ENCODE assay signal across 3 cellular contexts in the genomic region with DNA sequence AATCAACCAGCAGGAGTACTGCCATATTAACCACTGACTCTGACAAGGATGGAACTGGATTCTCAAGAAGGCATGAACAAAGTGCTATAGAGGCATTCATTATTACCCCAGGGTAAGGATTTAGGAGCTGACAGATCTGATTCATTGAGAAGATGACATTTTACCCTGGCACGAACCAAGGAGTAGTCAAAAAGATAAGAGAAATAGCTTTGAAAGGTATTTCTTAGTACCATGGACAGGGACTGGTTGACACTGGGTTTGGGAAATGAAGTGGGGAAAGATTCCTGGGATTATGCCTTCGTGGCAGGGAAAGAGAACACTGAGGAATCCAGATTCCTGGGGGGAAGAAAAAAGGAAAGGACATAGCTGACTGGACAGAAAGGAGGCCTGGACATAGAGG.
TF ChIP-seq lines count a peak whose summit lies in the region.

No MANE protein-coding gene starts in this region.

TF ChIP-seq in SK-N-SH, 30 proteins besides CTCF, POLR2A, EP300 and RAD21 (continued from another document):
- TF ChIP-seq, protein P1, sequence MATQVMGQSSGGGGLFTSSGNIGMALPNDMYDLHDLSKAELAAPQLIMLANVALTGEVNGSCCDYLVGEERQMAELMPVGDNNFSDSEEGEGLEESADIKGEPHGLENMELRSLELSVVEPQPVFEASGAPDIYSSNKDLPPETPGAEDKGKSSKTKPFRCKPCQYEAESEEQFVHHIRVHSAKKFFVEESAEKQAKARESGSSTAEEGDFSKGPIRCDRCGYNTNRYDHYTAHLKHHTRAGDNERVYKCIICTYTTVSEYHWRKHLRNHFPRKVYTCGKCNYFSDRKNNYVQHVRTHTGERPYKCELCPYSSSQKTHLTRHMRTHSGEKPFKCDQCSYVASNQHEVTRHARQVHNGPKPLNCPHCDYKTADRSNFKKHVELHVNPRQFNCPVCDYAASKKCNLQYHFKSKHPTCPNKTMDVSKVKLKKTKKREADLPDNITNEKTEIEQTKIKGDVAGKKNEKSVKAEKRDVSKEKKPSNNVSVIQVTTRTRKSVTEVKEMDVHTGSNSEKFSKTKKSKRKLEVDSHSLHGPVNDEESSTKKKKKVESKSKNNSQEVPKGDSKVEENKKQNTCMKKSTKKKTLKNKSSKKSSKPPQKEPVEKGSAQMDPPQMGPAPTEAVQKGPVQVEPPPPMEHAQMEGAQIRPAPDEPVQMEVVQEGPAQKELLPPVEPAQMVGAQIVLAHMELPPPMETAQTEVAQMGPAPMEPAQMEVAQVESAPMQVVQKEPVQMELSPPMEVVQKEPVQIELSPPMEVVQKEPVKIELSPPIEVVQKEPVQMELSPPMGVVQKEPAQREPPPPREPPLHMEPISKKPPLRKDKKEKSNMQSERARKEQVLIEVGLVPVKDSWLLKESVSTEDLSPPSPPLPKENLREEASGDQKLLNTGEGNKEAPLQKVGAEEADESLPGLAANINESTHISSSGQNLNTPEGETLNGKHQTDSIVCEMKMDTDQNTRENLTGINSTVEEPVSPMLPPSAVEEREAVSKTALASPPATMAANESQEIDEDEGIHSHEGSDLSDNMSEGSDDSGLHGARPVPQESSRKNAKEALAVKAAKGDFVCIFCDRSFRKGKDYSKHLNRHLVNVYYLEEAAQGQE (IDR thresholded peaks at IDR 0.05; ENCODE audit: low read depth, low read length), result peak; percentile 90
TF ChIP-seq in SK-N-SH: peak in this region for 1.

TF ChIP-seq in SK-N-SH treated with all-trans-retinoic acid at 6 μM for 48 hours, 23 proteins besides CTCF, POLR2A, EP300 and RAD21 (continued from another document):
- TF ChIP-seq SNAI2 (CRISPR knock-in tag; IDR thresholded peaks at IDR 0.05), result no peak
- no peak for TF ChIP-seq GLIS3 (CRISPR knock-in tag; IDR thresholded peaks at IDR 0.05)
- TF ChIP-seq, protein P2, sequence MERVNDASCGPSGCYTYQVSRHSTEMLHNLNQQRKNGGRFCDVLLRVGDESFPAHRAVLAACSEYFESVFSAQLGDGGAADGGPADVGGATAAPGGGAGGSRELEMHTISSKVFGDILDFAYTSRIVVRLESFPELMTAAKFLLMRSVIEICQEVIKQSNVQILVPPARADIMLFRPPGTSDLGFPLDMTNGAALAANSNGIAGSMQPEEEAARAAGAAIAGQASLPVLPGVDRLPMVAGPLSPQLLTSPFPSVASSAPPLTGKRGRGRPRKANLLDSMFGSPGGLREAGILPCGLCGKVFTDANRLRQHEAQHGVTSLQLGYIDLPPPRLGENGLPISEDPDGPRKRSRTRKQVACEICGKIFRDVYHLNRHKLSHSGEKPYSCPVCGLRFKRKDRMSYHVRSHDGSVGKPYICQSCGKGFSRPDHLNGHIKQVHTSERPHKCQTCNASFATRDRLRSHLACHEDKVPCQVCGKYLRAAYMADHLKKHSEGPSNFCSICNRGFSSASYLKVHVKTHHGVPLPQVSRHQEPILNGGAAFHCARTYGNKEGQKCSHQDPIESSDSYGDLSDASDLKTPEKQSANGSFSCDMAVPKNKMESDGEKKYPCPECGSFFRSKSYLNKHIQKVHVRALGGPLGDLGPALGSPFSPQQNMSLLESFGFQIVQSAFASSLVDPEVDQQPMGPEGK (CRISPR knock-in tag; IDR thresholded peaks at IDR 0.05; ENCODE audit: borderline replicate concordance), result no peak
- TF ChIP-seq, protein P3, sequence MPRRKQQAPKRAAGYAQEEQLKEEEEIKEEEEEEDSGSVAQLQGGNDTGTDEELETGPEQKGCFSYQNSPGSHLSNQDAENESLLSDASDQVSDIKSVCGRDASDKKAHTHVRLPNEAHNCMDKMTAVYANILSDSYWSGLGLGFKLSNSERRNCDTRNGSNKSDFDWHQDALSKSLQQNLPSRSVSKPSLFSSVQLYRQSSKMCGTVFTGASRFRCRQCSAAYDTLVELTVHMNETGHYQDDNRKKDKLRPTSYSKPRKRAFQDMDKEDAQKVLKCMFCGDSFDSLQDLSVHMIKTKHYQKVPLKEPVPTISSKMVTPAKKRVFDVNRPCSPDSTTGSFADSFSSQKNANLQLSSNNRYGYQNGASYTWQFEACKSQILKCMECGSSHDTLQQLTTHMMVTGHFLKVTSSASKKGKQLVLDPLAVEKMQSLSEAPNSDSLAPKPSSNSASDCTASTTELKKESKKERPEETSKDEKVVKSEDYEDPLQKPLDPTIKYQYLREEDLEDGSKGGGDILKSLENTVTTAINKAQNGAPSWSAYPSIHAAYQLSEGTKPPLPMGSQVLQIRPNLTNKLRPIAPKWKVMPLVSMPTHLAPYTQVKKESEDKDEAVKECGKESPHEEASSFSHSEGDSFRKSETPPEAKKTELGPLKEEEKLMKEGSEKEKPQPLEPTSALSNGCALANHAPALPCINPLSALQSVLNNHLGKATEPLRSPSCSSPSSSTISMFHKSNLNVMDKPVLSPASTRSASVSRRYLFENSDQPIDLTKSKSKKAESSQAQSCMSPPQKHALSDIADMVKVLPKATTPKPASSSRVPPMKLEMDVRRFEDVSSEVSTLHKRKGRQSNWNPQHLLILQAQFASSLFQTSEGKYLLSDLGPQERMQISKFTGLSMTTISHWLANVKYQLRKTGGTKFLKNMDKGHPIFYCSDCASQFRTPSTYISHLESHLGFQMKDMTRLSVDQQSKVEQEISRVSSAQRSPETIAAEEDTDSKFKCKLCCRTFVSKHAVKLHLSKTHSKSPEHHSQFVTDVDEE (CRISPR knock-in tag; IDR thresholded peaks at IDR 0.05), result no peak
- TF ChIP-seq, protein P4, sequence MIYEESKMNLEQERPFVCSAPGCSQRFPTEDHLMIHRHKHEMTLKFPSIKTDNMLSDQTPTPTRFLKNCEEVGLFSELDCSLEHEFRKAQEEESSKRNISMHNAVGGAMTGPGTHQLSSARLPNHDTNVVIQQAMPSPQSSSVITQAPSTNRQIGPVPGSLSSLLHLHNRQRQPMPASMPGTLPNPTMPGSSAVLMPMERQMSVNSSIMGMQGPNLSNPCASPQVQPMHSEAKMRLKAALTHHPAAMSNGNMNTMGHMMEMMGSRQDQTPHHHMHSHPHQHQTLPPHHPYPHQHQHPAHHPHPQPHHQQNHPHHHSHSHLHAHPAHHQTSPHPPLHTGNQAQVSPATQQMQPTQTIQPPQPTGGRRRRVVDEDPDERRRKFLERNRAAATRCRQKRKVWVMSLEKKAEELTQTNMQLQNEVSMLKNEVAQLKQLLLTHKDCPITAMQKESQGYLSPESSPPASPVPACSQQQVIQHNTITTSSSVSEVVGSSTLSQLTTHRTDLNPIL (CRISPR knock-in tag; IDR thresholded peaks at IDR 0.05; ENCODE audit: low read depth), result no peak
- TF ChIP-seq ARNTL (CRISPR knock-in tag; IDR thresholded peaks at IDR 0.05; ENCODE audit: borderline replicate concordance, low read depth), result no peak
TF ChIP-seq in SK-N-SH treated with all-trans-retinoic acid at 6 μM for 48 hours: peak in this region for 0.

TF ChIP-seq in PFSK-1, 5 proteins besides CTCF, POLR2A, EP300 and RAD21 (continued from another document):
- TF ChIP-seq, protein P1 (IDR thresholded peaks at IDR 0.05; ENCODE audit: insufficient read depth in 1 of 2, low read depth in 2 of 2, low read length in 2 of 2), result peak; percentile 73 to 91; a peak in 3 of 4 replicates
TF ChIP-seq in PFSK-1: peak in this region for 1.
